26 cellular contexts compared by ENCODE assay signal in the genomic region with DNA sequence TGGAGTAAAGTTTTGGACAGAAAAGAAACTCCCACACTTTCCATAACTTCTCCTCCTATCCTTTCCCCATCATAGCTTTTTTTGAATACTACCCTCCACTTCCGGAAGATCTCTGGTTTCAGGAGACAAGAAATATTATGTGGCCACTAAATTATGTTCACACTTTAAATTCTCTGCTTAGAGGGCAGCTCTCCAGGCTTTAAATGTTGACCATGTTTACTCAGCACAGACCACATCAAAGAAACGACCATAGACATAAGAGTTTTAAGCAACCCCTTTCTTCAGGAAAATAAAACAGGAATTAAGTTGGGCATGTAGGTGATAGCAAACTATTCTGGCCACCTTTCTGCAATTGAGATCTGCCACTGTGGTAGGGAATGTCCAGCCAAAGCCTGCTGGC.
"Had no signal": no experiment of that assay in that cellular context is flagged by ENCODE, and none has a peak within 500 bp of the region (broad histone marks: within the 10 kb centered on the region; RNA-seq: fewer than 3 reads in every experiment).

No MANE protein-coding gene starts in this region.

- ATAC-seq: stimulated activated effector memory CD8-positive, alpha-beta T cell treated with anti-CD3 and anti-CD28 coated beads, Interleukin-12 subunit alpha, Interleukin-12 subunit beta, amount 100 ng/mL, for 72 hours; stimulated activated memory B cell treated with anti-CD40 and anti-IgM and Interleukin-4, amounts not matched to agents 10 μg/mL and 1 μg/mL and 100 μg/mL, for 72 hours; stimulated activated naive B cell treated with anti-CD40 and anti-IgM and Interleukin-4, amounts not matched to agents 10 μg/mL and 1 μg/mL and 100 μg/mL, for 72 hours; stimulated activated naive CD8-positive, alpha-beta T cell treated with anti-CD3 and anti-CD28 coated beads, Interleukin-15, amount 100 ng/mL, for 72 hours; stimulated activated naive CD8-positive, alpha-beta T cell treated with anti-CD3 and anti-CD28 coated beads, Interleukin-15, Interleukin-2, amounts not matched to agents 100 U/mL and 50 U/mL, for 24 hours; upper lobe of right lung had no signal

- DNase-seq: stimulated activated CD4-positive, alpha-beta T cell treated with anti-CD3 and anti-CD28 coated beads, Interleukin-2, amount 100 ng/mL, for 48 hours; stimulated activated CD4-positive, alpha-beta T cell treated with anti-CD3 and anti-CD28 coated beads, Interleukin-4, amount 100 ng/mL, for 1 hour; stimulated activated CD4-positive, alpha-beta T cell treated with anti-CD3 and anti-CD28 coated beads, Interleukin-4, amount 100 ng/mL, for 24 hours; stimulated activated CD4-positive, alpha-beta T cell treated with anti-CD3 and anti-CD28 coated beads, Interleukin-4, amount 100 ng/mL, for 4 hours; stimulated activated CD8-positive, alpha-beta memory T cell treated with anti-CD3 and anti-CD28 coated beads, Interleukin-4, amount 100 ng/mL, for 48 hours; stimulated activated naive B cell treated with anti-CD40 and anti-IgM and Interleukin-4, amounts not matched to agents 10 μg/mL and 1 μg/mL and 100 μg/mL, for 72 hours; stimulated activated naive CD4-positive, alpha-beta T cell; stimulated activated naive CD4-positive, alpha-beta T cell treated with Interleukin-2 at 50 U/mL for 16 hours; stimulated activated naive CD8-positive, alpha-beta T cell treated with anti-CD3 and anti-CD28 coated beads, Interleukin-15, amount 100 ng/mL, for 72 hours; stimulated activated naive CD8-positive, alpha-beta T cell treated with anti-CD3 and anti-CD28 coated beads, Interleukin-15, Interleukin-2, amounts not matched to agents 100 U/mL and 50 U/mL, for 24 hours; stomach; substantia nigra; testis; thyroid gland; tibial artery; transverse colon; upper lobe of left lung; upper lobe of right lung; uterus had no signal

- H3K4me1 ChIP-seq: stomach, testis, tibial artery, tibial nerve, transverse colon, upper lobe of left lung, upper lobe of right lung, uterus, vagina had no signal

- H3K4me3 ChIP-seq: stomach, suprapubic skin, testis, thoracic aorta, thyroid gland, tibial artery, tibial nerve, transverse colon, upper lobe of left lung, upper lobe of right lung, uterus, vagina had no signal

- H3K27me3 ChIP-seq: stomach, suprapubic skin, testis, thyroid gland, tibial artery, tibial nerve, transverse colon, upper lobe of left lung, upper lobe of right lung, uterus, vagina had no signal

- H3K9me3 ChIP-seq: stomach, suprapubic skin, testis, thoracic aorta, thyroid gland, tibial artery, tibial nerve, transverse colon, upper lobe of left lung, upper lobe of right lung, uterus, vagina had no signal

- H3K36me3 ChIP-seq: stomach, suprapubic skin, thoracic aorta, thyroid gland, tibial artery, tibial nerve, transverse colon, upper lobe of left lung, upper lobe of right lung, uterus, vagina had no signal

- FAIRE-seq: urothelium cell line had no signal

- H3K27ac ChIP-seq: stomach, suprapubic skin, testis, thoracic aorta, thyroid gland, tibial artery, tibial nerve, transverse colon, upper lobe of left lung, upper lobe of right lung, uterus, vagina had no signal
